ENCODE assay signal across 8 cellular contexts in genomic region chr11:47425611-47426010, GRCh38. TPM values are rescaled to one million over a fixed set of nuclear protein-coding genes. Genes with fewer than 3 reads are reported as not detected.
A peak's percentile ranks its signal among the peaks of the same experiment; 100 is the strongest.
DNase-seq lines count a peak whose midpoint lies in the region; ATAC-seq and TF ChIP-seq lines count a peak whose summit lies in the region.

No MANE protein-coding gene starts in this region.

- TF ChIP-seq CTCF in GM12875 (IDR thresholded peaks at IDR 0.05; ENCODE audit: borderline replicate concordance, insufficient read depth, low read depth, low read length) (no peak), fibroblast of pulmonary artery (IDR thresholded peaks at IDR 0.05; ENCODE audit: low read length, missing control alignments) (no peak), retinal pigment epithelial cell (conservative IDR thresholded peaks at IDR 0.05; ENCODE audit: low read depth, low read length) (no peak)

- H3K4me3 ChIP-seq in GM12875 (ENCODE audit: low read depth, low read length) = peak overlapping the region; percentile 61
- peak overlapping the region; percentile 99 for H3K4me3 ChIP-seq in fibroblast of pulmonary artery (replicated peaks; ENCODE audit: low read depth, low read length)
- peak overlapping the region; percentile 99 for H3K4me3 ChIP-seq in retinal pigment epithelial cell (ENCODE audit: low read length)

- intact Hi-C loops in head of caudate nucleus (cut with DNase I) = loop anchor here (1.0 to 2.0 kb wide), 2 partner anchors 17 to 127 kb away; partner anchors contain the start of genes CELF1 and SLC39A13

- ATAC-seq in T-helper 17 cell (no peak), HG03432 (IDR thresholded peaks at IDR 0.05; ENCODE audit: unreplicated experiment) (no peak)

- H3K4me3 Mint-ChIP-seq in T-helper 17 cell = peak overlapping the region; percentile 98

- H3K27me3 Mint-ChIP-seq in T-helper 17 cell = no peaks in the 10 kb centered on the region

- peak overlapping the region; percentile 98 for H3K27ac Mint-ChIP-seq in T-helper 17 cell

- DNase-seq in T-helper 17 cell = no peak
- no peak for DNase-seq in fibroblast of pulmonary artery (ENCODE audit: low read depth)
- no peak for DNase-seq in retinal pigment epithelial cell (ENCODE audit: low read depth)
- DNase-seq in head of caudate nucleus = no peak
- DNase-seq in T1000 (lab: John Stamatoyannopoulos, UW) = no peak
- no peak for DNase-seq in amygdala (lab: John Stamatoyannopoulos, UW)

- peaks cover 10% of the 10 kb centered on the region for H3K36me3 Mint-ChIP-seq in T-helper 17 cell (ENCODE audit: low read depth)

- peaks cover 11% of the 10 kb centered on the region for H3K4me1 Mint-ChIP-seq in T-helper 17 cell

- H3K9me3 ChIP-seq in T-helper 17 cell (ENCODE audit: control insufficient read depth, low read length, poor library complexity, severe bottlenecking) = no peaks in the 10 kb centered on the region

RNA-seq across cellular contexts. Expression of gene PSMC3, which starts 0.6 kb away (rescaled TPM):
- 10 to 100 TPM; 47.8 to 55.2 TPM for total RNA-seq in T-helper 17 cell

RNA-seq across cellular contexts. Expression of gene SLC39A13, which starts 17.2 kb away (rescaled TPM):
- total RNA-seq in T-helper 17 cell = 10 to 100 TPM; 31.6 to 31.8 TPM

RNA-seq across cellular contexts. Expression of gene RAPSN, which starts 23.3 kb away (rescaled TPM):
- 1 to 10 TPM; 3.0 to 3.1 TPM for total RNA-seq in T-helper 17 cell

RNA-seq across cellular contexts. Expression of gene SPI1, which starts 47.3 kb away (rescaled TPM):
- 10 to 100 TPM in 1 of 2 donors, 1 to 10 TPM in 1; 4.9 to 14.9 TPM for total RNA-seq in T-helper 17 cell
